Comparison of ENCODE assay signal across 30 cellular contexts in the genomic region with DNA sequence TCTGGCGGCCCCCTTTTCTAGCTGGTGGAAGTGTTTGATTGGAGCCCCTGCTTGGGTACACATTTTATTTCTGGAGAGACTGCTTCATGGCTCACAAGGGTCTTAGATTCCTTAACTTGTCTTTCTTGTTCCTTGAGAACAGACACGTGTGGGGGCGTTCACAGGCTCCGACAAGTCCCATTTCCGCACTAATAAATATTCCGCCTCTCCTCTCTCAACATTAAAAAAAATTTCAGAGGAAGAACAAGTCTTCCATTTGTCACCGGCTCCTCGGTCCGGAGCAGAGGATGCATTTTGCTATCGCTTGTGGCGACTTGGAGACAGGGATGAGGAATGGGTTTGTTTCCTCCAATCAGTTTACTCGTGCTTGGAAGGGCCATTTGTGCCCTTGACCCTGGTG.
"Had no signal": no experiment of that assay in that cellular context is flagged by ENCODE, and none has a peak within 500 bp of the region (broad histone marks: within the 10 kb centered on the region; RNA-seq: fewer than 3 reads in every experiment).

No MANE protein-coding gene starts in this region.

- H3K27ac Mint-ChIP-seq: activated B cell treated with CpG ODN at 0.5 μM for 24 hours; activated CD8-positive, alpha-beta memory T cell treated with anti-CD3 and anti-CD28 coated beads, Interleukin-2, amount 10 ng/mL, durations not matched to agents 7 days and 5 days; activated CD8-positive, alpha-beta T cell treated with anti-CD3 and anti-CD28 coated beads for 36 hours; activated naive CD4-positive, alpha-beta T cell treated with anti-CD3 and anti-CD28 coated beads for 36 hours; activated naive CD4-positive, alpha-beta T cell treated with anti-CD3 and anti-CD28 coated beads, Interleukin-2, amount 50 U/mL, for 24 hours; activated naive CD8-positive, alpha-beta T cell treated with anti-CD3 and anti-CD28 coated beads, Interleukin-2, amount 10 ng/mL, durations not matched to agents 7 days and 5 days; activated T-helper 1 cell treated with anti-CD3 and anti-CD28 coated beads, Interleukin-12 subunit alpha, Interleukin-12 subunit beta, Interleukin-2, Interleukin-4 antibody, amounts not matched to agents 30 ng/mL and 10 ng/mL and 1 ng/mL, durations not matched to agents 14 hours and 24 hours and 36 hours; activated T-helper 2 cell treated with anti-CD3 and anti-CD28 coated beads, Interferon-gamma antibody, Interleukin-2, Interleukin-4, amounts not matched to agents 10 μg/mL and 5 μg/mL and 100 μg/mL, durations not matched to agents 14 hours and 24 hours and 36 hours; brain; effector memory CD8-positive, alpha-beta T cell; T-helper 17 cell; T-helper 2 cell treated with Interferon-gamma antibody and Interleukin-4, amounts not matched to agents 5 μg/mL and 100 μg/mL, for 36 hours had no signal

- H3K9me3 Mint-ChIP-seq: activated B cell treated with CpG ODN at 0.5 μM for 24 hours; activated CD8-positive, alpha-beta T cell treated with anti-CD3 and anti-CD28 coated beads for 36 hours; activated naive CD4-positive, alpha-beta T cell treated with anti-CD3 and anti-CD28 coated beads for 36 hours; activated naive CD4-positive, alpha-beta T cell treated with anti-CD3 and anti-CD28 coated beads, Interleukin-2, amount 50 U/mL, for 24 hours; activated naive CD8-positive, alpha-beta T cell treated with anti-CD3 and anti-CD28 coated beads, Interleukin-2, amount 10 ng/mL, durations not matched to agents 7 days and 5 days; activated T-helper 1 cell treated with anti-CD3 and anti-CD28 coated beads, Interleukin-12 subunit alpha, Interleukin-12 subunit beta, Interleukin-2, Interleukin-4 antibody, amounts not matched to agents 30 ng/mL and 10 ng/mL and 1 ng/mL, durations not matched to agents 14 hours and 24 hours and 36 hours; activated T-helper 2 cell treated with anti-CD3 and anti-CD28 coated beads, Interferon-gamma antibody, Interleukin-2, Interleukin-4, amounts not matched to agents 10 μg/mL and 5 μg/mL and 100 μg/mL, durations not matched to agents 14 hours and 24 hours and 36 hours; brain; effector memory CD8-positive, alpha-beta T cell; T-helper 2 cell treated with Interferon-gamma antibody and Interleukin-4, amounts not matched to agents 5 μg/mL and 100 μg/mL, for 36 hours had no signal

- ATAC-seq: activated CD4-positive, CD25-positive, alpha-beta regulatory T cell treated with anti-CD3 and anti-CD28 coated beads, Interleukin-2, amount 50 U/mL, for 24 hours; activated CD8-positive, alpha-beta memory T cell treated with anti-CD3 and anti-CD28 coated beads, Interleukin-2, amount 10 ng/mL, durations not matched to agents 7 days and 5 days; activated CD8-positive, alpha-beta T cell treated with anti-CD3 and anti-CD28 coated beads for 36 hours; effector memory CD8-positive, alpha-beta T cell; gastroesophageal sphincter; T-helper 17 cell had no signal

- H3K36me3 Mint-ChIP-seq: activated CD8-positive, alpha-beta memory T cell treated with anti-CD3 and anti-CD28 coated beads, Interleukin-2, amount 10 ng/mL, durations not matched to agents 7 days and 5 days; activated naive CD4-positive, alpha-beta T cell treated with anti-CD3 and anti-CD28 coated beads, Interleukin-2, amount 50 U/mL, for 24 hours; activated naive CD8-positive, alpha-beta T cell treated with anti-CD3 and anti-CD28 coated beads, Interleukin-2, amount 10 ng/mL, durations not matched to agents 7 days and 5 days; brain had no signal

- H3K4me3 Mint-ChIP-seq: activated B cell treated with CpG ODN at 0.5 μM for 24 hours; activated CD8-positive, alpha-beta memory T cell treated with anti-CD3 and anti-CD28 coated beads, Interleukin-2, amount 10 ng/mL, durations not matched to agents 7 days and 5 days; activated CD8-positive, alpha-beta T cell treated with anti-CD3 and anti-CD28 coated beads for 36 hours; activated naive CD4-positive, alpha-beta T cell treated with anti-CD3 and anti-CD28 coated beads for 36 hours; activated naive CD4-positive, alpha-beta T cell treated with anti-CD3 and anti-CD28 coated beads, Interleukin-2, amount 50 U/mL, for 24 hours; activated naive CD8-positive, alpha-beta T cell treated with anti-CD3 and anti-CD28 coated beads, Interleukin-2, amount 10 ng/mL, durations not matched to agents 7 days and 5 days; activated T-helper 1 cell treated with anti-CD3 and anti-CD28 coated beads, Interleukin-12 subunit alpha, Interleukin-12 subunit beta, Interleukin-2, Interleukin-4 antibody, amounts not matched to agents 30 ng/mL and 10 ng/mL and 1 ng/mL, durations not matched to agents 14 hours and 24 hours and 36 hours; brain; effector memory CD8-positive, alpha-beta T cell; T-helper 17 cell; T-helper 2 cell treated with Interferon-gamma antibody and Interleukin-4, amounts not matched to agents 5 μg/mL and 100 μg/mL, for 36 hours had no signal

- H3K4me1 Mint-ChIP-seq: activated B cell treated with CpG ODN at 0.5 μM for 24 hours; activated naive CD4-positive, alpha-beta T cell treated with anti-CD3 and anti-CD28 coated beads, Interleukin-2, amount 50 U/mL, for 24 hours had no signal

- DNase-seq: activated B cell treated with CpG ODN at 0.5 μM for 24 hours; activated CD4-positive, alpha-beta T cell treated with anti-CD3 and anti-CD28 coated beads for 48 hours; activated CD4-positive, alpha-beta T cell treated with anti-CD3 and anti-CD28 coated beads, Interleukin-2, amount 50 U/mL, for 1 hour; activated CD4-positive, alpha-beta T cell treated with anti-CD3 and anti-CD28 coated beads, Interleukin-2, amount 50 U/mL, for 48 hours; activated CD8-positive, alpha-beta memory T cell treated with anti-CD3 and anti-CD28 coated beads, Interleukin-2, amount 10 ng/mL, durations not matched to agents 7 days and 5 days; activated CD8-positive, alpha-beta memory T cell treated with anti-CD3 and anti-CD28 coated beads, Interleukin-2, amount 50 U/mL, for 4 hours; activated CD8-positive, alpha-beta T cell treated with anti-CD3 and anti-CD28 coated beads for 36 hours; activated effector memory CD4-positive, alpha-beta T cell treated with anti-CD3 and anti-CD28 coated beads, Interleukin-2, amount 50 U/mL, for 16 hours; activated naive CD4-positive, alpha-beta T cell treated with anti-CD3 and anti-CD28 coated beads for 36 hours; activated naive CD8-positive, alpha-beta T cell treated with anti-CD3 and anti-CD28 coated beads, Interleukin-2, amount 10 ng/mL, durations not matched to agents 7 days and 5 days; activated T-cell treated with anti-CD3 and anti-CD28 coated beads, Interleukin-2, amount 50 U/mL, for 1 hour; activated T-cell treated with anti-CD3 and anti-CD28 coated beads, Interleukin-2, amount 50 U/mL, for 48 hours; cortex of kidney; dermis blood vessel endothelial cell; effector CD4-positive, alpha-beta T cell; effector memory CD8-positive, alpha-beta T cell; erythroblast; esophagus squamous epithelium; foreskin melanocyte; T-helper 1 cell; T-helper 17 cell; T1000; WERI-Rb-1 had no signal
